In the genomic region with DNA sequence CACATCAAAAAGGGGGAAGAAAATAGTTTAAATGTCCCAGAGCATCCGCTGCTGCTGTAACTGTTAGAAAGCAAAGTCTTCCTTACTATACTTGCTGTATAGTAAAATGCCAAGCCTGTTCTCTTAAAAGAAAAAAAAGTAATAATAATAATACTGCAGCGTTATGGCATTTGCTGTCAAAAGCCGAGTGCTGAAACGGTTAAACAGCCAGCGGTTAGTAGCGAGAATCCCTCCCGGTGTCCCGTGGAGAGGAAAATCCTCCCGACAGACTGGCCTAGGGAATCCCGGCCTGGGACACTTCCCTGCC, we compare ENCODE assay signal across 8 cellular contexts. TPM values are rescaled to one million over a fixed set of nuclear protein-coding genes. Genes with fewer than 3 reads are reported as not detected.
A peak's percentile ranks its signal among the peaks of the same experiment; 100 is the strongest.
DNase-seq lines count a peak whose midpoint lies in the region; ATAC-seq, FAIRE-seq and TF ChIP-seq lines count a peak whose summit lies in the region.

No MANE protein-coding gene starts in this region.

- H4K20me1 ChIP-seq in astrocyte (ENCODE audit: insufficient read depth, low read length) (peaks cover 25% of the 10 kb centered on the region), HepG2 (ENCODE audit: insufficient read depth, low read length) (peaks cover 11% of the 10 kb centered on the region; the same call in 1 of the 2 replicates)

- TF ChIP-seq CTCF in astrocyte (IDR thresholded peaks at IDR 0.05; ENCODE audit: insufficient read depth, low read depth, low read length) (no peak), HepG2 (CRISPR knock-in tag; IDR thresholded peaks at IDR 0.05) (no peak)

- TF ChIP-seq EP300 in HepG2 (IDR thresholded peaks at IDR 0.05; ENCODE audit: low read depth in 2 of 2, low read length in 2 of 2): no peak
- no peak for TF ChIP-seq EP300 in HepG2 (CRISPR knock-in tag; IDR thresholded peaks at IDR 0.05; ENCODE audit: borderline replicate concordance)

- 3% methylated on average over 10 of the region's 10 CpGs for WGBS in HepG2 (ENCODE audit: low lambda C conversion rate)
- WGBS in thymus: 3% methylated on average over 10 of the region's 10 CpGs

- H3K9me3 Mint-ChIP-seq in activated CD4-positive, alpha-beta memory T cell treated with anti-CD3 and anti-CD28 coated beads for 36 hours: no peaks in the 10 kb centered on the region
- no peaks in the 10 kb centered on the region for H3K9me3 Mint-ChIP-seq in activated CD4-positive, alpha-beta memory T cell treated with anti-CD3 and anti-CD28 coated beads, Interleukin-2, amount 10 ng/mL, durations not matched to agents 7 days and 5 days
- H3K9me3 Mint-ChIP-seq in astrocyte (ENCODE audit: unreplicated experiment): no peaks in the 10 kb centered on the region

- no peaks in the 10 kb centered on the region for H3K36me3 Mint-ChIP-seq in activated CD4-positive, alpha-beta memory T cell treated with anti-CD3 and anti-CD28 coated beads for 36 hours
- no peaks in the 10 kb centered on the region for H3K36me3 Mint-ChIP-seq in activated CD4-positive, alpha-beta memory T cell treated with anti-CD3 and anti-CD28 coated beads, Interleukin-2, amount 10 ng/mL, durations not matched to agents 7 days and 5 days (ENCODE audit: low read depth)
- peaks cover 2% of the 10 kb centered on the region for H3K36me3 Mint-ChIP-seq in astrocyte (ENCODE audit: low read depth, unreplicated experiment)

- no peak for TF ChIP-seq RAD21 in HepG2 (CRISPR knock-in tag; IDR thresholded peaks at IDR 0.05)

- in situ Hi-C loops in HepG2 (cut with HindIII; ENCODE audit: extremely low pct_ligation_motif_present, low pct_unique_long_range_greater_than_20kb): no loop called here

- no peak for TF ChIP-seq POLR2A in HepG2 (IDR thresholded peaks at IDR 0.05; ENCODE audit: insufficient read depth in 1 of 2, low read depth in 2 of 2, low read length in 2 of 2)

- no peaks in the 10 kb centered on the region for H3K9me3 ChIP-seq in astrocyte (ENCODE audit: insufficient read depth, low read depth, low read length)
- H3K9me3 ChIP-seq in HepG2 (ENCODE audit: low read length): no peaks in the 10 kb centered on the region
- H3K9me3 ChIP-seq in thymus (ENCODE audit: control insufficient read depth): no peaks in the 10 kb centered on the region

- CTCF ChIA-PET in activated CD4-positive, alpha-beta memory T cell treated with anti-CD3 and anti-CD28 coated beads for 36 hours (lab: Charles Lee): no interaction called here
- CTCF ChIA-PET in activated CD4-positive, alpha-beta memory T cell treated with anti-CD3 and anti-CD28 coated beads, Interleukin-2, amount 10 ng/mL, durations not matched to agents 7 days and 5 days (lab: Charles Lee): no interaction called here
- CTCF ChIA-PET in HepG2 (lab: Yijun Ruan, JAX; ENCODE audit: low intra/inter-chr PET ratio, low total read pairs): interaction anchor here (1.1 kb wide), 1 partner anchor 19 kb away, joined by 3 read pairs; no protein-coding TSS in a partner anchor

- H3K4me3 Mint-ChIP-seq in activated CD4-positive, alpha-beta memory T cell treated with anti-CD3 and anti-CD28 coated beads for 36 hours: peak overlapping the region; percentile 49
- no peak overlapping the region for H3K4me3 Mint-ChIP-seq in activated CD4-positive, alpha-beta memory T cell treated with anti-CD3 and anti-CD28 coated beads, Interleukin-2, amount 10 ng/mL, durations not matched to agents 7 days and 5 days
- peak overlapping the region; percentile 85 for H3K4me3 Mint-ChIP-seq in astrocyte (ENCODE audit: unreplicated experiment)

- H3K9ac ChIP-seq in astrocyte (ENCODE audit: low read length) (peak overlapping the region; percentile 99), HepG2 (ENCODE audit: insufficient read depth, low read depth, low read length) (peak overlapping the region; percentile 59; the same call in 1 of the 2 replicates)

- H3K4me2 ChIP-seq in astrocyte (ENCODE audit: low read length): peak overlapping the region; percentile 99
- H3K4me2 ChIP-seq in HepG2 (ENCODE audit: low read depth, low read length): peak overlapping the region; percentile 96

- DNase-seq in activated CD4-positive, alpha-beta memory T cell treated with anti-CD3 and anti-CD28 coated beads for 36 hours: no peak
- DNase-seq in activated CD4-positive, alpha-beta memory T cell treated with anti-CD3 and anti-CD28 coated beads, Interleukin-2, amount 10 ng/mL, durations not matched to agents 7 days and 5 days: no peak
- DNase-seq in astrocyte (ENCODE audit: low read depth) (peak; percentile 26), HepG2 (ENCODE audit: low spot score) (no peak), islet precursor cell (no peak), NCI-H146 (lab: John Stamatoyannopoulos, UW) (no peak), H4 (ENCODE audit: low spot score) (no peak)

- H2AFZ ChIP-seq in astrocyte (ENCODE audit: low read depth, low read length) (peak overlapping the region; percentile 55), HepG2 (ENCODE audit: low read length) (no peak overlapping the region)

- H3K4me1 Mint-ChIP-seq in activated CD4-positive, alpha-beta memory T cell treated with anti-CD3 and anti-CD28 coated beads for 36 hours (ENCODE audit: low read depth): peaks cover 20% of the 10 kb centered on the region
- peaks cover 21% of the 10 kb centered on the region for H3K4me1 Mint-ChIP-seq in activated CD4-positive, alpha-beta memory T cell treated with anti-CD3 and anti-CD28 coated beads, Interleukin-2, amount 10 ng/mL, durations not matched to agents 7 days and 5 days
- H3K4me1 Mint-ChIP-seq in astrocyte (ENCODE audit: low read depth, unreplicated experiment): peaks cover 29% of the 10 kb centered on the region

- peaks cover 47% of the 10 kb centered on the region for H3K27me3 Mint-ChIP-seq in activated CD4-positive, alpha-beta memory T cell treated with anti-CD3 and anti-CD28 coated beads for 36 hours
- H3K27me3 Mint-ChIP-seq in activated CD4-positive, alpha-beta memory T cell treated with anti-CD3 and anti-CD28 coated beads, Interleukin-2, amount 10 ng/mL, durations not matched to agents 7 days and 5 days: peaks cover 76% of the 10 kb centered on the region
- peaks cover 2% of the 10 kb centered on the region for H3K27me3 Mint-ChIP-seq in astrocyte (ENCODE audit: low read depth, unreplicated experiment)

- no peak for ATAC-seq in HepG2

- peaks cover 27% of the 10 kb centered on the region for H3K4me1 ChIP-seq in astrocyte (ENCODE audit: insufficient read depth, low read length)
- peaks cover 51% of the 10 kb centered on the region for H3K4me1 ChIP-seq in HepG2 (ENCODE audit: insufficient read depth, low read length)
- H3K4me1 ChIP-seq in thymus (ENCODE audit: control insufficient read depth, insufficient read depth, low read length): no peaks in the 10 kb centered on the region

- POLR2A ChIA-PET in activated CD4-positive, alpha-beta memory T cell treated with anti-CD3 and anti-CD28 coated beads for 36 hours (lab: Charles Lee): interaction anchor here (2.1 kb wide), 1 partner anchor 157 kb away, joined by 4 read pairs; no protein-coding TSS in a partner anchor
- POLR2A ChIA-PET in activated CD4-positive, alpha-beta memory T cell treated with anti-CD3 and anti-CD28 coated beads, Interleukin-2, amount 10 ng/mL, durations not matched to agents 7 days and 5 days (lab: Charles Lee): no interaction called here
- POLR2A ChIA-PET in HepG2 (lab: Yijun Ruan, JAX): interaction anchor here (1.2 to 2.8 kb wide), 3 partner anchors 8 to 20 kb away, joined by 5 to 16 read pairs (median 5); a partner anchor contains a TSS

- peak overlapping the region; percentile 84 for H3K4me3 ChIP-seq in astrocyte (ENCODE audit: insufficient read depth, low read depth, low read length)
- peak overlapping the region; percentile 44 to 75 (median 61) for H3K4me3 ChIP-seq in HepG2 (replicated peaks in 1 of 3; ENCODE audit: insufficient read depth in 1 of 3, low read depth in 2 of 3, low read length in 3 of 3)
- peak overlapping the region; percentile 24 for H3K4me3 ChIP-seq in thymus (ENCODE audit: low read length)

- no peaks in the 10 kb centered on the region for H3K27me3 ChIP-seq in astrocyte (ENCODE audit: insufficient read depth, low read length)
- peaks cover 10 to 60% of the 10 kb centered on the region in 2 experiments; a peak in 4 of 5 replicates for H3K27me3 ChIP-seq in HepG2 (ENCODE audit: control insufficient read depth in 1 of 2, insufficient read depth in 2 of 2, low read length in 2 of 2)
- peaks cover 49% of the 10 kb centered on the region for H3K27me3 ChIP-seq in thymus (ENCODE audit: control insufficient read depth, insufficient read depth)

- no peak for FAIRE-seq in astrocyte (lab: Jason Lieb, UNC)
- no peak for FAIRE-seq in HepG2 (lab: Jason Lieb, UNC)

- intact Hi-C loops in activated CD4-positive, alpha-beta memory T cell treated with anti-CD3 and anti-CD28 coated beads for 36 hours (cut with micrococcal nuclease): no loop called here
- intact Hi-C loops in HepG2 (cut with micrococcal nuclease; ENCODE audit: unreplicated experiment): no loop called here

- H3K27ac ChIP-seq in astrocyte (ENCODE audit: low read depth, low read length): peak overlapping the region; percentile 98
- H3K27ac ChIP-seq in HepG2 (ENCODE audit: extremely low read length, insufficient read depth, low read length): no peak overlapping the region
- peak overlapping the region; percentile 27 for H3K27ac ChIP-seq in thymus (ENCODE audit: low read depth)

- peaks cover 16% of the 10 kb centered on the region for H3K79me2 ChIP-seq in astrocyte (ENCODE audit: insufficient read depth, low read length)
- H3K79me2 ChIP-seq in HepG2 (ENCODE audit: insufficient read depth, low read length): no peaks in the 10 kb centered on the region

- no TSS peak for BruUV-seq in HepG2 (replicated peaks; lab: Mats Ljungman, UMichigan)

- no peak overlapping the region for H3K27ac Mint-ChIP-seq in activated CD4-positive, alpha-beta memory T cell treated with anti-CD3 and anti-CD28 coated beads for 36 hours
- no peak overlapping the region for H3K27ac Mint-ChIP-seq in activated CD4-positive, alpha-beta memory T cell treated with anti-CD3 and anti-CD28 coated beads, Interleukin-2, amount 10 ng/mL, durations not matched to agents 7 days and 5 days
- no peak overlapping the region for H3K27ac Mint-ChIP-seq in astrocyte (ENCODE audit: unreplicated experiment)

- H3K36me3 ChIP-seq in astrocyte (ENCODE audit: insufficient read depth, low read length) (no peaks in the 10 kb centered on the region), HepG2 (replicated peaks in 1 of 2; ENCODE audit: control insufficient read depth in 1 of 2, insufficient read depth in 2 of 2, low read length in 2 of 2) (no peaks in the 10 kb centered on the region), thymus (ENCODE audit: control insufficient read depth, insufficient read depth) (no peaks in the 10 kb centered on the region)

RNA-seq across cellular contexts. Expression of a gene that starts 19.5 kb away (rescaled TPM):
- 10 to 100 TPM; 35.8 to 36.5 TPM for total RNA-seq in activated CD4-positive, alpha-beta memory T cell treated with anti-CD3 and anti-CD28 coated beads for 36 hours
- total RNA-seq in activated CD4-positive, alpha-beta memory T cell treated with anti-CD3 and anti-CD28 coated beads, Interleukin-2, amount 10 ng/mL, durations not matched to agents 7 days and 5 days: 10 to 100 TPM; 53.3 to 56.9 TPM
- total RNA-seq in astrocyte (3.9 and 4.1 TPM in 2 replicates), HepG2 (2016; rRNA removed; fragmentation: Illumina TruSeq; extraction: Trizol) (3.3 and 8.0 TPM in 2 replicates)
- 4.1 and 4.9 TPM in 2 replicates for total RNA-seq in HepG2 (2016; cell fraction: cytosol; rRNA removed; fragmentation: Illumina TruSeq; extraction: Trizol; ENCODE audit: low read depth)
- total RNA-seq in HepG2 (2016; cell fraction: insoluble cytoplasmic fraction; rRNA removed; fragmentation: Illumina TruSeq; extraction: Trizol): 2.6 and 7.7 TPM in 2 replicates
- total RNA-seq in HepG2 (2016; cell fraction: membrane; rRNA removed; fragmentation: Illumina TruSeq; extraction: Trizol): 4.2 TPM in 2 replicates
- 8.5 and 9.9 TPM in 2 replicates for total RNA-seq in HepG2 (2016; cell fraction: nucleus; rRNA removed; fragmentation: Illumina TruSeq; extraction: Trizol)
- polyA plus RNA-seq in HepG2 (2011; rRNA removed) (1.9 TPM in 2 replicates), thymus (4.4 TPM)
- 0.85 and 1.7 TPM in 2 replicates for polyA plus RNA-seq in HepG2 (2011; cell fraction: cytosol; rRNA removed)
- polyA plus RNA-seq in HepG2 (2011; cell fraction: nucleus; rRNA removed): 6.8 and 7.7 TPM in 2 replicates
- polyA plus RNA-seq in HepG2 (2012): 5.7 and 6.1 TPM in 2 replicates
- 0.31 and 0.43 TPM in 2 replicates for polyA plus RNA-seq in HepG2 (2016; cell fraction: cytosol; fragmentation: Illumina TruSeq; extraction: Trizol; ENCODE audit: low read depth)
- 7.2 and 8.9 TPM in 2 replicates for polyA plus RNA-seq in HepG2 (2016; cell fraction: insoluble cytoplasmic fraction; fragmentation: Illumina TruSeq; extraction: Trizol; ENCODE audit: low read depth)
- polyA plus RNA-seq in HepG2 (2016; cell fraction: membrane; fragmentation: Illumina TruSeq; extraction: Trizol; ENCODE audit: low read depth): 1.2 and 1.4 TPM in 2 replicates
- 11.5 and 12.3 TPM in 2 replicates for polyA plus RNA-seq in HepG2 (2016; cell fraction: nucleus; fragmentation: Illumina TruSeq; extraction: Trizol; ENCODE audit: insufficient read depth, low read depth)
- 3.3 TPM in 1 of 2 replicates, not detected in the other for polyA minus RNA-seq in HepG2 (2011; rRNA and poly(A)+ RNA removed; ENCODE audit: low replicate concordance)
- 4.3 and 5.8 TPM in 2 replicates for polyA minus RNA-seq in HepG2 (2011; cell fraction: cytosol; rRNA and poly(A)+ RNA removed)
- 7.7 and 8.2 TPM in 2 replicates for polyA minus RNA-seq in HepG2 (2011; cell fraction: nucleus; rRNA and poly(A)+ RNA removed)
- total RNA-seq in H4 (2014; rRNA removed; shearing (Covaris generic)): 0.08 and 0.23 TPM in 2 replicates

Comparison
In these comparisons a context has a peak if more than half of its experiments do, and no peak if none do; other contexts are left out.
1. H3K4me3 ChIP-seq: peak in every context shown above with its lines; median percentile 84 in astrocyte; 61 in HepG2; 24 in thymus.